Comparison of ENCODE assay signal across 1 cellular context in the genomic region with DNA sequence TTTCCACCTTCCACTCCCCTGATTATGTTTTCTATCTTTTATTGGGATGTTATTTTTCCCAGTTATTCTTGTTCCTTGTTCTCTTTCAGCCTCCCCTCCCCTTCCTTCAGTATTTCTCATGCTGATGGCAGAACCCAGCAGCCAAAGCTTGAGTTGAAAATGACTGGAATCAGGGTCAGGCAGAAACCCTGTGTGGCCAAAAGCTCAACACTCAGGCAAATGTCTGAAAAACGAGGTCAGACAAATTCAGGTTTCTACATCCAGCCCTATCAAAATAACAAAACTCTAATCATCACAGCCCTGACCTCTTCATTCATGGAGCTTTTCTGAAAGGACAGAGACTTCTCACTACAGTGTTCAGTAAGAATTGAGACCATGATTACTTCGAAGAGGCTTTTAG.
TF ChIP-seq lines count a peak whose summit lies in the region.

No MANE protein-coding gene starts in this region.

TF ChIP-seq in H1, 55 proteins besides CTCF, POLR2A, EP300 and RAD21 (continued from another document):
- TF ChIP-seq FOSL1 (IDR thresholded peaks at IDR 0.05; ENCODE audit: insufficient read depth, low read depth, low read length) (no peak), CBX5 (IDR thresholded peaks at IDR 0.05; ENCODE audit: low read depth, low read length) (no peak), NANOG (IDR thresholded peaks at IDR 0.05; ENCODE audit: insufficient read depth, low read depth, low read length, poor library complexity, severe bottlenecking) (no peak), EGR1 (IDR thresholded peaks at IDR 0.05; ENCODE audit: borderline replicate concordance, low read depth, low read length) (no peak)
- TF ChIP-seq, protein P1, sequence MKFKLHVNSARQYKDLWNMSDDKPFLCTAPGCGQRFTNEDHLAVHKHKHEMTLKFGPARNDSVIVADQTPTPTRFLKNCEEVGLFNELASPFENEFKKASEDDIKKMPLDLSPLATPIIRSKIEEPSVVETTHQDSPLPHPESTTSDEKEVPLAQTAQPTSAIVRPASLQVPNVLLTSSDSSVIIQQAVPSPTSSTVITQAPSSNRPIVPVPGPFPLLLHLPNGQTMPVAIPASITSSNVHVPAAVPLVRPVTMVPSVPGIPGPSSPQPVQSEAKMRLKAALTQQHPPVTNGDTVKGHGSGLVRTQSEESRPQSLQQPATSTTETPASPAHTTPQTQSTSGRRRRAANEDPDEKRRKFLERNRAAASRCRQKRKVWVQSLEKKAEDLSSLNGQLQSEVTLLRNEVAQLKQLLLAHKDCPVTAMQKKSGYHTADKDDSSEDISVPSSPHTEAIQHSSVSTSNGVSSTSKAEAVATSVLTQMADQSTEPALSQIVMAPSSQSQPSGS (IDR thresholded peaks at IDR 0.05; ENCODE audit: low read length): no peak
